In the genomic region with DNA sequence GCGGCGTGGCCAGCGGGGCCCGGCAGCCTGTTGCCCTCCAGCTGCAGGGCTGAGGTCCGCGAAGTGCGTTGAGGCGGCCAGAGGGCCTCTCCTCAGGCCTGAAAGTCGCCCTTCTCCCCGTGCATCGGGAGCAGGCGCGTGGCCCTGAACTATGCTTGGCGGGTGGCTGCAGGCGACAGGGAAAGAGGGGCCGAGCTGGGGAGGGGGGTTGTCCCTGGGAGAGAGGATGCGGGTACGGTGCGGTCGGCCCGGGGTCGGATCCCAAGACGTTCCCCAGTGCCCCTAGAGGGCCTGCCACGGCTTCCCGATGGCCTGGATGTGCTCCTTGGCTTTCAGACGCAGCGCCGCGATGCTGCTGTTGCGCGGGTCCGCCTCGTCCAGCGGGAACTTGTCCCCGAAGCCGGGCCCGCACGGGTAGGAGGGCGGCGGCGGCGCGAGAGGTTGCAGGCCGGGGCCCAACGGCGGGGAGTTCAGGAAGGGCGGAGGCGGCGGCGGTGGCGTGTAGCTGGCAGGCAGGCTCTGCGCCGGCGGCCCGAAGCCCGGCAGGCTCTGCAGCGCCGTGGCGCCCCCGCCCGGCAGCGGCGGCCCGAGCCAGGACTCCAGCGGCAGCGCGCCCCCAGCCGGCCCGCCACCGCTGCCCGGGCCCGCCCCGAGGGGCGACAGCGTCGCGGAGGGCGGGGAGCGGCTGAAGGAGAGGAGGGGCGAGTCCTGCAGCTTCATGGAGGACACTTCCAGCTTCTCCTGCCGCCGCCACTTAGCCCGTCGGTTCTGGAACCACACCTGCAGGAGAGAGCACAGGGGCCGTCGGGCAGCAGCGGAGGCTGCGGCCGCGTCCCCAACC, we compare ENCODE assay signal across 8 cellular contexts. TPM values are rescaled to one million over a fixed set of nuclear protein-coding genes. Genes with fewer than 3 reads are reported as not detected.
A peak's percentile ranks its signal among the peaks of the same experiment; 100 is the strongest.
DNase-seq lines count a peak whose midpoint lies in the region; ATAC-seq and TF ChIP-seq lines count a peak whose summit lies in the region.

No MANE protein-coding gene starts in this region.

- H3K27me3 ChIP-seq in H7 (ENCODE audit: control insufficient read depth, insufficient read depth, low read length): peaks cover 97% of the 10 kb centered on the region
- peaks cover 17% of the 10 kb centered on the region for H3K27me3 ChIP-seq in Panc1 (ENCODE audit: control insufficient read depth, insufficient read depth, low read length)
- H3K27me3 ChIP-seq in neuron (ENCODE audit: insufficient read depth, low read length): peaks cover 95% of the 10 kb centered on the region

- H3K27me3 Mint-ChIP-seq in effector memory CD8-positive, alpha-beta T cell: peaks cover 71 to 91% of the 10 kb centered on the region in 2 donors

- H3K27ac Mint-ChIP-seq in effector memory CD8-positive, alpha-beta T cell: no peak overlapping the region

- H3K4me3 ChIP-seq in H7 (ENCODE audit: insufficient read depth, low read depth, low read length) (peak overlapping the region; percentile 53), Panc1 (ENCODE audit: low read depth in 2 of 2, low read length in 2 of 2) (peak overlapping the region; percentile 27 to 37), neuron (ENCODE audit: low read length) (peak overlapping the region; percentile 29)

- no peaks in the 10 kb centered on the region for H3K36me3 ChIP-seq in H7 (replicated peaks; ENCODE audit: control insufficient read depth, insufficient read depth, low read length)
- H3K36me3 ChIP-seq in Panc1 (ENCODE audit: control insufficient read depth, insufficient read depth, low read length): no peaks in the 10 kb centered on the region
- H3K36me3 ChIP-seq in neuron (ENCODE audit: insufficient read depth, low read length): no peaks in the 10 kb centered on the region

- in situ Hi-C loops in Panc1 (cut with HindIII; ENCODE audit: low pct_unique_long_range_greater_than_20kb, low sequenced_read_pairs): no loop called here

- POLR2A ChIA-PET in Panc1 (lab: Charles Lee): no interaction called here

- DNase-seq in DMS 273 treated with DMSO at 0.1 percent for 48 hours (lab: John Stamatoyannopoulos, UW) (peak; percentile 4), H7 (peak; percentile 98), Panc1 (ENCODE audit: low read depth, low spot score) (no peak), cerebellar nuclear complex (lab: John Stamatoyannopoulos, UW) (no peak), NCI-H524 treated with DMSO at 0.1 percent for 48 hours (lab: John Stamatoyannopoulos, UW) (no peak), glomerular visceral epithelial cell (ENCODE audit: extremely low spot score) (no peak)
- DNase-seq in effector memory CD8-positive, alpha-beta T cell: no peak

- no peaks in the 10 kb centered on the region for H3K36me3 Mint-ChIP-seq in effector memory CD8-positive, alpha-beta T cell (ENCODE audit: insufficient read depth)

- peak overlapping the region; percentile 55 for H2AFZ ChIP-seq in neuron (ENCODE audit: low read depth, low read length)

- no peak overlapping the region for H3K27ac ChIP-seq in Panc1 (ENCODE audit: low read length)

- CTCF ChIA-PET in Panc1 (lab: Charles Lee): interaction anchor here (0.6 to 1.9 kb wide), 2 partner anchors 17 to 133 kb away, joined by 3 to 4 read pairs; no protein-coding TSS in a partner anchor

- BruUV-seq in Panc1 (replicated peaks; lab: Mats Ljungman, UMichigan): no TSS peak

- H3K4me1 Mint-ChIP-seq in effector memory CD8-positive, alpha-beta T cell (ENCODE audit: low read depth in 2 of 2): peaks cover 13 to 19% of the 10 kb centered on the region in 2 donors

- no peaks in the 10 kb centered on the region for H3K9me3 ChIP-seq in Panc1 (ENCODE audit: control insufficient read depth, insufficient read depth, low read depth, low read length)
- H3K9me3 ChIP-seq in neuron (ENCODE audit: low read length): peaks cover 3% of the 10 kb centered on the region

- peak; percentile 69 for TF ChIP-seq CTCF in Panc1 (IDR thresholded peaks at IDR 0.05)

- intact Hi-C loops in Panc1 (cut with micrococcal nuclease; ENCODE audit: unreplicated experiment): no loop called here

- peak overlapping the region; percentile 60 to 76 for H3K4me3 Mint-ChIP-seq in effector memory CD8-positive, alpha-beta T cell

- no peaks in the 10 kb centered on the region for H3K4me1 ChIP-seq in Panc1 (ENCODE audit: control insufficient read depth, insufficient read depth, low read length)
- H3K4me1 ChIP-seq in neuron (ENCODE audit: insufficient read depth, low read length): no peaks in the 10 kb centered on the region

- ATAC-seq in Panc1: peak; percentile 79
- ATAC-seq in effector memory CD8-positive, alpha-beta T cell (replicated peaks): peak; percentile 40

- no peaks in the 10 kb centered on the region for H3K9me3 Mint-ChIP-seq in effector memory CD8-positive, alpha-beta T cell

RNA-seq across cellular contexts. Expression of gene RAX, which starts 4.3 kb away (rescaled TPM):
- total RNA-seq in H7 (2014; rRNA removed; shearing (Covaris generic)): not detected in 2 replicates
- total RNA-seq in Panc1 (2021; ENCODE audit: unreplicated experiment): not detected
- polyA plus RNA-seq in Panc1 (2012; ENCODE audit: insufficient read length): not detected

RNA-seq across cellular contexts. Expression of gene GRP, which starts 49.0 kb away (rescaled TPM):
- 0.42 TPM in 1 of 2 replicates, not detected in the other for total RNA-seq in H7 (2014; rRNA removed; shearing (Covaris generic))
- total RNA-seq in Panc1 (2021; ENCODE audit: unreplicated experiment): not detected
- not detected for polyA plus RNA-seq in Panc1 (2012; ENCODE audit: insufficient read length)

RNA-seq across cellular contexts. Expression of gene CPLX4, which starts 49.5 kb away (rescaled TPM):
- not detected in 2 replicates for total RNA-seq in H7 (2014; rRNA removed; shearing (Covaris generic))
- not detected for total RNA-seq in Panc1 (2021; ENCODE audit: unreplicated experiment)
- not detected for polyA plus RNA-seq in Panc1 (2012; ENCODE audit: insufficient read length)

Comparison
In these comparisons a context has a peak if more than half of its experiments do, and no peak if none do; other contexts are left out.
1. DNase-seq: peak in DMS 273 treated with DMSO at 0.1 percent for 48 hours (single experiment) and H7 (single experiment); none in Panc1 (single experiment), effector memory CD8-positive, alpha-beta T cell (0 of 3), cerebellar nuclear complex (0 of 2), NCI-H524 treated with DMSO at 0.1 percent for 48 hours (single experiment) and glomerular visceral epithelial cell (single experiment).
2. Peak in every context shown above with its lines, with median percentiles within 50 percentile points of each other: H3K4me3 ChIP-seq.